In genomic region chr11:67646535-67647336, GRCh38 we compare ENCODE assay signal across 10 cellular contexts. TPM values are rescaled to one million over a fixed set of nuclear protein-coding genes. Genes with fewer than 3 reads are reported as not detected.
DNase-seq lines count a peak whose midpoint lies in the region; ATAC-seq, FAIRE-seq and TF ChIP-seq lines count a peak whose summit lies in the region.
"Had no signal": no experiment of that assay in that cellular context is flagged by ENCODE, and none has a peak within 500 bp of the region (broad histone marks: within the 10 kb centered on the region; RNA-seq: fewer than 3 reads in every experiment).

No MANE protein-coding gene starts in this region.

- peaks cover 14% of the 10 kb centered on the region for H3K4me1 Mint-ChIP-seq in neural progenitor cell

- H2AFZ ChIP-seq in Loucy (ENCODE audit: low read length) (no peak overlapping the region), neural progenitor cell (replicated peaks) (no peak overlapping the region)

- H3F3A ChIP-seq in Loucy (ENCODE audit: low read depth): no peaks in the 10 kb centered on the region
- peaks cover 12% of the 10 kb centered on the region for H3F3A ChIP-seq in neural progenitor cell (ENCODE audit: low read depth)

- H3K36me3 Mint-ChIP-seq in neural progenitor cell: no peaks in the 10 kb centered on the region

- no peak for TF ChIP-seq POLR2A in GM12891 (IDR thresholded peaks at IDR 0.05; ENCODE audit: low read depth, low read length)

- H3K27ac Mint-ChIP-seq in neural progenitor cell: peak overlapping the region; percentile 47

- H3K4me3 ChIP-seq in Loucy (ENCODE audit: low read length, poor library complexity, severe bottlenecking): peak overlapping the region; percentile 53
- H3K4me3 ChIP-seq in neural progenitor cell: no peak overlapping the region

- H3K79me2 ChIP-seq in Loucy (ENCODE audit: insufficient read depth, low read length) (no peaks in the 10 kb centered on the region), neural progenitor cell (ENCODE audit: low read depth) (no peaks in the 10 kb centered on the region)

- ATAC-seq in GM21381 (IDR thresholded peaks at IDR 0.05; ENCODE audit: unreplicated experiment) (no peak), GM18867 (IDR thresholded peaks at IDR 0.05; ENCODE audit: unreplicated experiment) (no peak)

- H3K27me3 Mint-ChIP-seq in neural progenitor cell (ENCODE audit: insufficient read depth, low read depth): peaks cover 17% of the 10 kb centered on the region

- peak overlapping the region; percentile 40 for H3K4me3 Mint-ChIP-seq in neural progenitor cell

- DNase-seq in GM12891 (ENCODE audit: insufficient read length, low spot score) (no peak), activated T-helper 1 cell treated with Interleukin-2 at 50 U/mL for 16 hours (ENCODE audit: low read depth) (peak; percentile 24), neural progenitor cell (ENCODE audit: low spot score) (no peak), NCI-H187 treated with DMSO at 0.1 percent for 48 hours (lab: John Stamatoyannopoulos, UW) (no peak), SHP77 (lab: John Stamatoyannopoulos, UW) (no peak)
- DNase-seq: amygdala had no signal

- no peaks in the 10 kb centered on the region for H3K9me3 Mint-ChIP-seq in neural progenitor cell

- H3K9me3 ChIP-seq in Loucy (ENCODE audit: insufficient read depth, low read depth, low read length) (no peaks in the 10 kb centered on the region), neural progenitor cell (ENCODE audit: low read depth) (no peaks in the 10 kb centered on the region)

- no peaks in the 10 kb centered on the region for H3K36me3 ChIP-seq in Loucy (ENCODE audit: insufficient read depth, low read length)
- no peaks in the 10 kb centered on the region for H3K36me3 ChIP-seq in neural progenitor cell

- peak; percentile 98 for FAIRE-seq in GM12891 (lab: Jason Lieb, UNC)

- H3K27ac ChIP-seq in neural progenitor cell: no peak overlapping the region

- TF ChIP-seq CTCF in Loucy (conservative IDR thresholded peaks at IDR 0.05; ENCODE audit: low read length) (no peak), neural progenitor cell (IDR thresholded peaks at IDR 0.05) (no peak)

- no peaks in the 10 kb centered on the region for H3K9me2 ChIP-seq in Loucy (replicated peaks; ENCODE audit: low read depth, low read length)

- H3K4me2 ChIP-seq in Loucy (ENCODE audit: low read depth, low read length, poor library complexity, severe bottlenecking) (peak overlapping the region; percentile 72), neural progenitor cell (no peak overlapping the region)

- H3K27me3 ChIP-seq in Loucy (ENCODE audit: insufficient read depth, low read length, poor library complexity, severe bottlenecking): no peaks in the 10 kb centered on the region
- no peaks in the 10 kb centered on the region for H3K27me3 ChIP-seq in neural progenitor cell

- H3K9ac ChIP-seq in Loucy (ENCODE audit: low read depth, low read length, poor library complexity, severe bottlenecking) (peak overlapping the region; percentile 90), neural progenitor cell (no peak overlapping the region)

- H4K20me1 ChIP-seq in Loucy (ENCODE audit: insufficient read depth, low read length, poor library complexity, severe bottlenecking) (no peaks in the 10 kb centered on the region), neural progenitor cell (ENCODE audit: low read depth) (no peaks in the 10 kb centered on the region)

- peaks cover 70% of the 10 kb centered on the region for H3K4me1 ChIP-seq in Loucy (ENCODE audit: insufficient read depth, low read length, poor library complexity, severe bottlenecking)
- H3K4me1 ChIP-seq in neural progenitor cell: peaks cover 8% of the 10 kb centered on the region

TF ChIP-seq in GM12891, 5 proteins besides CTCF, POLR2A, EP300 and RAD21:
- no peak for TF ChIP-seq TAF1 (IDR thresholded peaks at IDR 0.05; ENCODE audit: low read depth, low read length)
- peak; percentile 31 for TF ChIP-seq PAX5 (IDR thresholded peaks at IDR 0.05; ENCODE audit: insufficient read depth, low read length, severe bottlenecking)

RNA-seq across cellular contexts. Expression of gene ACY3, which starts 3.8 kb away (rescaled TPM):
- 0.53 TPM for polyA plus RNA-seq in GM12891 (2012; ENCODE audit: low read depth, missing spikeins)
- total RNA-seq in neural progenitor cell (ENCODE audit: low replicate concordance): not detected in 2 replicates
- total RNA-seq: posterior vena cava had no signal

RNA-seq across cellular contexts. Expression of gene TBX10, which starts 7.2 kb away (rescaled TPM):
- not detected for polyA plus RNA-seq in GM12891 (2012; ENCODE audit: low read depth, missing spikeins)
- not detected in 2 replicates for total RNA-seq in neural progenitor cell (ENCODE audit: low replicate concordance)
- total RNA-seq: posterior vena cava had no signal

RNA-seq across cellular contexts. Expression of gene NUDT8, which starts 17.0 kb away (rescaled TPM):
- polyA plus RNA-seq in GM12891 (2012; ENCODE audit: low read depth, missing spikeins): 5.8 TPM
- total RNA-seq in neural progenitor cell (ENCODE audit: low replicate concordance): 1.6 and 4.1 TPM in 2 replicates

RNA-seq across cellular contexts. Expression of gene ALDH3B2, which starts 27.7 kb away (rescaled TPM):
- polyA plus RNA-seq in GM12891 (2012; ENCODE audit: low read depth, missing spikeins): not detected
- total RNA-seq in neural progenitor cell (ENCODE audit: low replicate concordance): not detected in 2 replicates
- total RNA-seq: posterior vena cava had no signal

RNA-seq across cellular contexts. Expression of gene NDUFV1, which starts 40.0 kb away (rescaled TPM):
- 214 TPM for polyA plus RNA-seq in GM12891 (2012; ENCODE audit: low read depth, missing spikeins)
- total RNA-seq in neural progenitor cell (ENCODE audit: low replicate concordance): 71.0 and 137 TPM in 2 replicates
